Comparison of ENCODE assay signal across 8 cellular contexts in the genomic region with DNA sequence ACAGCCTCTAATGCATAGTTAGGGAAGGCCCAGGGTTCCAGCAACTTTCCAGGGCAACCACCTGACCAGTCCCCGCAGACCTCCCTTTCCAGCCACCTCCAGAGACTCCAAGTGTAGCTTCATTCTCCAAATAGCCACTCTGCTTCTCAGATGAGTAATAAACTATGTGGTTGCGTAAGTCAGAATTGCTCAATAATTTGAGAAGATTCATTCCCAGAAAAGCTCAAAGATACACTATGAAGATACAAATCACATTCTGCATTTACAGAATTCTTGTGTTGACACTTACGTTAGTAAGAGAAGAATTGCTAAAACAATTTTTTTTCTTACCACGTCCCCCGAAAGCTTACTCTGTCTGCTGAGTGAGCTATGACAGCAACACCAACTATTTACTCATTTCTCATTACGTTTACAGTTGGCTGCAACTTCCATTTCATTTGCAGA. TPM values are rescaled to one million over a fixed set of nuclear protein-coding genes. Genes with fewer than 3 reads are reported as not detected.
DNase-seq lines count a peak whose midpoint lies in the region; ATAC-seq and FAIRE-seq lines count a peak whose summit lies in the region.

No MANE protein-coding gene starts in this region.

- peaks cover 20% of the 10 kb centered on the region for H3K4me1 Mint-ChIP-seq in activated T-cell treated with anti-CD3 and anti-CD28 coated beads, Interleukin-2, amount 50 U/mL, for 72 hours (ENCODE audit: low read depth)

- peaks cover 0 to 1% of the 10 kb centered on the region in 2 donors for H3K36me3 Mint-ChIP-seq in activated T-cell treated with anti-CD3 and anti-CD28 coated beads, Interleukin-2, amount 50 U/mL, for 72 hours (ENCODE audit: insufficient read depth in 2 of 2)

- H3K9me3 Mint-ChIP-seq in activated T-cell treated with anti-CD3 and anti-CD28 coated beads, Interleukin-2, amount 50 U/mL, for 72 hours, result no peaks in the 10 kb centered on the region

- peak overlapping the region; percentile 40 for H3K27ac Mint-ChIP-seq in activated T-cell treated with anti-CD3 and anti-CD28 coated beads, Interleukin-2, amount 50 U/mL, for 72 hours

- no peak for DNase-seq in activated T-cell treated with anti-CD3 and anti-CD28 coated beads, Interleukin-2, amount 50 U/mL, for 72 hours
- no peak for DNase-seq in activated T-cell treated with anti-CD3 and anti-CD28 coated beads, Interleukin-2, amount 50 U/mL, for 1 hour
- DNase-seq in amniotic epithelial cell (ENCODE audit: low read depth), result peak; percentile 99
- DNase-seq in islet precursor cell, result peak; percentile 79
- DNase-seq in urothelium cell line (ENCODE audit: low spot score), result peak; percentile 48

- no peak overlapping the region for H3K4me3 Mint-ChIP-seq in activated T-cell treated with anti-CD3 and anti-CD28 coated beads, Interleukin-2, amount 50 U/mL, for 72 hours

- no peak for FAIRE-seq in urothelium cell line (lab: Jason Lieb, UNC)

- ATAC-seq in activated T-cell treated with anti-CD3 and anti-CD28 coated beads, Interleukin-2, amount 50 U/mL, for 72 hours (replicated peaks in 1 of 2), result peak; percentile 74 to 89
- no peak for ATAC-seq in GM21526 (IDR thresholded peaks at IDR 0.05; ENCODE audit: low FRiP score, unreplicated experiment)
- no peak for ATAC-seq in GM18873 (IDR thresholded peaks at IDR 0.05; ENCODE audit: low FRiP score, unreplicated experiment)
- ATAC-seq in HG02973 (IDR thresholded peaks at IDR 0.05; ENCODE audit: unreplicated experiment), result no peak

- peaks cover 4% of the 10 kb centered on the region for H3K27me3 Mint-ChIP-seq in activated T-cell treated with anti-CD3 and anti-CD28 coated beads, Interleukin-2, amount 50 U/mL, for 72 hours (ENCODE audit: low read depth)

RNA-seq across cellular contexts. Expression of gene LATS2, which starts 8.2 kb away (rescaled TPM):
- total RNA-seq in activated T-cell treated with anti-CD3 and anti-CD28 coated beads, Interleukin-2, amount 50 U/mL, for 72 hours, result 1 to 10 TPM; 6.8 to 7.2 TPM

Comparison
In these comparisons a context has a peak if more than half of its experiments do, and no peak if none do; other contexts are left out.
1. ATAC-seq: peak in activated T-cell treated with anti-CD3 and anti-CD28 coated beads, Interleukin-2, amount 50 U/mL, for 72 hours (2 of 2); none in GM21526 (single experiment), GM18873 (single experiment) and HG02973 (single experiment).
2. DNase-seq: peak in amniotic epithelial cell (single experiment), islet precursor cell (single experiment) and urothelium cell line (single experiment); none in activated T-cell treated with anti-CD3 and anti-CD28 coated beads, Interleukin-2, amount 50 U/mL, for 72 hours (0 of 2) and activated T-cell treated with anti-CD3 and anti-CD28 coated beads, Interleukin-2, amount 50 U/mL, for 1 hour (single experiment).